Comparison of ENCODE assay signal across 22 cellular contexts in the genomic region with DNA sequence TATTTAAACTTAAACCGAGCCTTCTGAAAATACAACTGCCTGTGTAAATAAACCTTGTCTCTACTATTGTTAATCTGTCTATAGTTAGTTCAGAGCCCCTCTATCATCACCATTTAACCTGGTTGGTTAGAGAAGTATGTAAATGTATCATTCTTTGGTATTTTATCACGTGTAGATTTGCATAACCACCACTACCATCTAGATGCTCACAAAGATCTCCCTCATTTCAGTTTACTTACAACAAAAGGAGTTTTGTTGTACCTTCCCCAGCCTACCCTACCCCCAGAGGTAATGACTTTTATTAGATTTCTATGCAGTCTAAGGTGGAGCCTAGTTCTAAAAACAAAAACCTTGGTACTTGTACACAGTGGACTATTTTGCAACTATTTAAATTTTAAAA.
"Had no signal": no experiment of that assay in that cellular context is flagged by ENCODE, and none has a peak within 500 bp of the region (broad histone marks: within the 10 kb centered on the region; RNA-seq: fewer than 3 reads in every experiment).

No MANE protein-coding gene starts in this region.

- H3K36me3 Mint-ChIP-seq: natural killer cell treated with Interleukin-12 subunit alpha and Interleukin-12 subunit beta and Interleukin-15 and Interleukin-18, amount 100 ng/mL, for 72 hours; stimulated activated effector memory CD8-positive, alpha-beta T cell treated with anti-CD3 and anti-CD28 coated beads, Interleukin-12 subunit alpha, Interleukin-12 subunit beta, amount 100 ng/mL, for 72 hours had no signal

- H3K4me3 Mint-ChIP-seq: natural killer cell treated with Interleukin-12 subunit alpha and Interleukin-12 subunit beta and Interleukin-15 and Interleukin-18, amount 100 ng/mL, for 72 hours; nephron progenitor cell; neural crest cell; stimulated activated effector memory CD8-positive, alpha-beta T cell treated with anti-CD3 and anti-CD28 coated beads, Interleukin-12 subunit alpha, Interleukin-12 subunit beta, amount 100 ng/mL, for 72 hours; stimulated activated naive B cell treated with anti-CD40 and anti-IgM and Interleukin-4, amounts not matched to agents 10 μg/mL and 1 μg/mL and 100 μg/mL, for 72 hours; stimulated activated naive CD8-positive, alpha-beta T cell treated with anti-CD3 and anti-CD28 coated beads, Interleukin-15, Interleukin-2, amounts not matched to agents 100 ng/mL and 50 ng/mL, for 24 hours had no signal

- ATAC-seq: natural killer cell treated with Interleukin-12 subunit alpha and Interleukin-12 subunit beta and Interleukin-15 and Interleukin-18, amount 100 ng/mL, for 72 hours; pancreas; psoas muscle; right cardiac atrium; right lobe of liver; stimulated activated effector memory CD8-positive, alpha-beta T cell treated with anti-CD3 and anti-CD28 coated beads, Interleukin-12 subunit alpha, Interleukin-12 subunit beta, amount 100 ng/mL, for 72 hours; stimulated activated naive B cell treated with anti-CD40 and anti-IgM and Interleukin-4, amounts not matched to agents 10 μg/mL and 1 μg/mL and 100 μg/mL, for 72 hours had no signal

- DNase-seq: nephron progenitor cell; nucleus accumbens; pancreas; psoas muscle; right cardiac atrium; right lobe of liver; sigmoid colon; small intestine; stimulated activated CD4-positive, alpha-beta T cell treated with anti-CD3 and anti-CD28 coated beads, Interleukin-15, amount 100 ng/mL, for 24 hours; stimulated activated CD4-positive, alpha-beta T cell treated with anti-CD3 and anti-CD28 coated beads, Interleukin-2, amount 100 ng/mL, for 24 hours; stimulated activated CD4-positive, alpha-beta T cell treated with anti-CD3 and anti-CD28 coated beads, Interleukin-2, amount 100 ng/mL, for 48 hours; stimulated activated CD4-positive, alpha-beta T cell treated with anti-CD3 and anti-CD28 coated beads, Interleukin-4, amount 100 ng/mL, for 24 hours; stimulated activated naive B cell treated with anti-CD40 and anti-IgM and Interleukin-4, amounts not matched to agents 10 μg/mL and 1 μg/mL and 100 μg/mL, for 72 hours; stimulated activated naive CD4-positive, alpha-beta T cell treated with Interleukin-2 at 50 U/mL for 16 hours; stomach; thyroid gland; trophoblast cell; upper lobe of left lung had no signal

- H3K27ac Mint-ChIP-seq: natural killer cell treated with Interleukin-12 subunit alpha and Interleukin-12 subunit beta and Interleukin-15 and Interleukin-18, amount 100 ng/mL, for 72 hours; nephron progenitor cell; stimulated activated effector memory CD8-positive, alpha-beta T cell treated with anti-CD3 and anti-CD28 coated beads, Interleukin-12 subunit alpha, Interleukin-12 subunit beta, amount 100 ng/mL, for 72 hours; stimulated activated naive B cell treated with anti-CD40 and anti-IgM and Interleukin-4, amounts not matched to agents 10 μg/mL and 1 μg/mL and 100 μg/mL, for 72 hours; stimulated activated naive CD8-positive, alpha-beta T cell treated with anti-CD3 and anti-CD28 coated beads, Interleukin-15, Interleukin-2, amounts not matched to agents 100 ng/mL and 50 ng/mL, for 24 hours had no signal

- H3K27me3 Mint-ChIP-seq: natural killer cell treated with Interleukin-12 subunit alpha and Interleukin-12 subunit beta and Interleukin-15 and Interleukin-18, amount 100 ng/mL, for 72 hours; stimulated activated naive B cell treated with anti-CD40 and anti-IgM and Interleukin-4, amounts not matched to agents 10 μg/mL and 1 μg/mL and 100 μg/mL, for 72 hours; stimulated activated naive CD8-positive, alpha-beta T cell treated with anti-CD3 and anti-CD28 coated beads, Interleukin-15, Interleukin-2, amounts not matched to agents 100 ng/mL and 50 ng/mL, for 24 hours had no signal

- H3K9me3 Mint-ChIP-seq: natural killer cell treated with Interleukin-12 subunit alpha and Interleukin-12 subunit beta and Interleukin-15 and Interleukin-18, amount 100 ng/mL, for 72 hours; nephron progenitor cell; neural crest cell; stimulated activated effector memory CD8-positive, alpha-beta T cell treated with anti-CD3 and anti-CD28 coated beads, Interleukin-12 subunit alpha, Interleukin-12 subunit beta, amount 100 ng/mL, for 72 hours; stimulated activated naive B cell treated with anti-CD40 and anti-IgM and Interleukin-4, amounts not matched to agents 10 μg/mL and 1 μg/mL and 100 μg/mL, for 72 hours; stimulated activated naive CD8-positive, alpha-beta T cell treated with anti-CD3 and anti-CD28 coated beads, Interleukin-15, Interleukin-2, amounts not matched to agents 100 ng/mL and 50 ng/mL, for 24 hours had no signal
